In the genomic region with DNA sequence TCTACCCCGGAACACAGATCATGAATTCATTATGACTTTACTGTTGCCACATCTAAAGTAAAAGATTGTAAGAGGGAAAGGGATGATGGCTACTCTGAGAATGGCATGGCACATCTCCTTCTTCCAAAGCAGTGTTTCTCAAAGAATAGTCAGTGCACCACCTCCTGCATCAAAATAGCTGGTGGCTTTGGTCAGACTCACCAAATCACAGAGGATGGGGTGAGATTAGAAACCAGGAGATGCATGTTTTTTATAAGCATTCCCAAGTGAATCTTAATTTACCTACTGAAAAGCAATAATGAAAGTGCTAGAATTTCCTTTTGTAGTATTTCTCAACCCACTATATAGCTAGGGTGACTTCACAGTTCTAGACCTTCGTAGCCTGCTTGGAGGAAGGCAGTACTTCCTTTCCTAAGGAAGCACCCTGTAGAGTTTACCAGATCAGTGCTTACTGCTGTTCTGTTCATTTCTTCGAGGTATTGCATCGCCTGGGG, we compare ENCODE assay signal across 16 cellular contexts.
DNase-seq lines count a peak whose midpoint lies in the region; ATAC-seq, FAIRE-seq and TF ChIP-seq lines count a peak whose summit lies in the region.
"Had no signal": no experiment of that assay in that cellular context is flagged by ENCODE, and none has a peak within 500 bp of the region (broad histone marks: within the 10 kb centered on the region; RNA-seq: fewer than 3 reads in every experiment).

No MANE protein-coding gene starts in this region.

- intact Hi-C loops in K562 (cut with micrococcal nuclease) = loop anchor here (10.0 kb wide), 1 partner anchor 142 kb away; no protein-coding TSS in a partner anchor

- H3K27me3 Mint-ChIP-seq in activated T-cell treated with anti-CD3 and anti-CD28 coated beads, Interleukin-2, amount 50 U/mL, for 72 hours (ENCODE audit: low read depth) = peaks cover 8% of the 10 kb centered on the region
- H3K27me3 Mint-ChIP-seq: CD8-positive, alpha-beta memory T cell had no signal

- no peak for TF ChIP-seq RAD21 in K562 (CRISPR knock-in tag; conservative IDR thresholded peaks at IDR 0.05 in 1 of 2, IDR thresholded peaks at IDR 0.05 in 1 of 2)

- H2AFZ ChIP-seq in K562 (ENCODE audit: low read depth, low read length) = no peak overlapping the region

- no peak overlapping the region for H3K9ac ChIP-seq in K562 (ENCODE audit: insufficient read depth in 1 of 2, low read depth in 2 of 2, low read length in 2 of 2)

- peak overlapping the region; percentile 56; the same call in 1 of the 3 replicates for H3K27ac ChIP-seq in K562 (ENCODE audit: extremely low read depth, low read depth, low read length)
- H3K27ac ChIP-seq: epithelial cell of prostate had no signal

- peaks cover 0 to 3% of the 10 kb centered on the region in 2 donors for H3K9me3 Mint-ChIP-seq in activated T-cell treated with anti-CD3 and anti-CD28 coated beads, Interleukin-2, amount 50 U/mL, for 72 hours
- H3K9me3 Mint-ChIP-seq: CD8-positive, alpha-beta memory T cell had no signal

- POLR2A ChIA-PET in K562 (lab: Yijun Ruan, JAX) = interaction anchor here (0.6 to 1.2 kb wide), 3 partner anchors 52 to 170 kb away, joined by 3 to 5 read pairs (median 4); no protein-coding TSS in a partner anchor

- H3K27me3 ChIP-seq in K562 (ENCODE audit: control insufficient read depth in 2 of 2, insufficient read depth in 2 of 2, low read length in 2 of 2) = no peaks in the 10 kb centered on the region

- no peak for TF ChIP-seq EP300 in K562 (IDR thresholded peaks at IDR 0.05; ENCODE audit: low read length)

- in situ Hi-C loops in K562 (cut with MboI) = no loop called here

- 42% methylated on average over 4 of the region's 4 CpGs for WGBS in K562 (ENCODE audit: insufficient coverage, low coverage, missing lambda C conversion rate)

- H3K4me2 ChIP-seq in K562 (ENCODE audit: insufficient read depth, low read length) = no peak overlapping the region

- H3K4me1 ChIP-seq in K562 (replicated peaks in 1 of 2; ENCODE audit: control insufficient read depth in 2 of 2, insufficient read depth in 2 of 2, low read length in 2 of 2) = peaks cover 14 to 24% of the 10 kb centered on the region in 2 experiments; a peak in 4 of 5 replicates

- H3K36me3 ChIP-seq in K562 (ENCODE audit: control insufficient read depth, insufficient read depth, low read length) = no peaks in the 10 kb centered on the region

- no peak overlapping the region for H3K27ac Mint-ChIP-seq in activated T-cell treated with anti-CD3 and anti-CD28 coated beads, Interleukin-2, amount 50 U/mL, for 72 hours
- H3K27ac Mint-ChIP-seq: activated CD8-positive, alpha-beta T cell treated with anti-CD3 and anti-CD28 coated beads, Interleukin-2, amount 10 ng/mL, durations not matched to agents 7 days and 5 days; CD8-positive, alpha-beta memory T cell had no signal

- H3K4me1 Mint-ChIP-seq in activated T-cell treated with anti-CD3 and anti-CD28 coated beads, Interleukin-2, amount 50 U/mL, for 72 hours (ENCODE audit: low read depth) = peaks cover 74% of the 10 kb centered on the region

- H3K79me2 ChIP-seq in K562 (ENCODE audit: control insufficient read depth, insufficient read depth, low read length) = no peaks in the 10 kb centered on the region

- H3K36me3 Mint-ChIP-seq in activated T-cell treated with anti-CD3 and anti-CD28 coated beads, Interleukin-2, amount 50 U/mL, for 72 hours (ENCODE audit: insufficient read depth in 2 of 2) = peaks cover 4% of the 10 kb centered on the region in 2 donors
- H3K36me3 Mint-ChIP-seq: CD8-positive, alpha-beta memory T cell had no signal

- H3K4me3 Mint-ChIP-seq in activated T-cell treated with anti-CD3 and anti-CD28 coated beads, Interleukin-2, amount 50 U/mL, for 72 hours = no peak overlapping the region
- H3K4me3 Mint-ChIP-seq: activated CD8-positive, alpha-beta T cell treated with anti-CD3 and anti-CD28 coated beads, Interleukin-2, amount 10 ng/mL, durations not matched to agents 7 days and 5 days; CD8-positive, alpha-beta memory T cell had no signal

- CTCF ChIA-PET in K562 (lab: Yijun Ruan, JAX; ENCODE audit: low intra/inter-chr PET ratio) = no interaction called here

- no peak overlapping the region for H3K4me3 ChIP-seq in K562

- H4K20me1 ChIP-seq in K562 (replicated peaks; ENCODE audit: control insufficient read depth, insufficient read depth, low read length) = no peaks in the 10 kb centered on the region

- FAIRE-seq in K562 (lab: Jason Lieb, UNC) = no peak

- TF ChIP-seq CTCF in K562 (IDR thresholded peaks at IDR 0.05 in 2 of 3, conservative IDR thresholded peaks at IDR 0.05 in 1 of 3; ENCODE audit: insufficient read depth in 2 of 3, low read depth in 1 of 3, low read length in 3 of 3) = no peak

- H3K9me1 ChIP-seq in K562 (ENCODE audit: control insufficient read depth, insufficient read depth, low read length) = no peaks in the 10 kb centered on the region

- peak; percentile 96 for TF ChIP-seq POLR2A in K562 (conservative IDR thresholded peaks at IDR 0.05)

- peaks cover 12% of the 10 kb centered on the region for H3K9me3 ChIP-seq in K562 (replicated peaks; ENCODE audit: control insufficient read depth, insufficient read depth, low read depth, low read length)

- BruUV-seq in K562 (replicated peaks; lab: Mats Ljungman, UMichigan) = TSS peak; percentile 95

- no peak for DNase-seq in activated T-cell treated with anti-CD3 and anti-CD28 coated beads, Interleukin-2, amount 50 U/mL, for 72 hours
- DNase-seq in activated T-cell treated with anti-CD3 and anti-CD28 coated beads, Interleukin-2, amount 50 U/mL, for 48 hours = no peak
- peak; percentile 52 for DNase-seq in NAMALWA (ENCODE audit: low spot score)
- peak in 1 of 4 experiments; percentile 49 for DNase-seq in K562 (ENCODE audit: extremely low read depth in 1 of 4, low spot score in 3 of 4)
- peak; percentile 15 for DNase-seq in renal cortical epithelial cell (ENCODE audit: low read depth)
- DNase-seq in NCI-H2171 treated with DMSO at 0.1 percent for 48 hours (lab: John Stamatoyannopoulos, UW) = no peak
- DNase-seq in cerebellum (ENCODE audit: low spot score) = no peak
- no peak for DNase-seq in dedifferentiated amniotic fluid mesenchymal stem cell (ENCODE audit: extremely low spot score)
- DNase-seq: 8988T; activated CD8-positive, alpha-beta T cell treated with anti-CD3 and anti-CD28 coated beads, Interleukin-2, amount 10 ng/mL, durations not matched to agents 7 days and 5 days; activated effector memory CD4-positive, alpha-beta T cell treated with Interleukin-2 at 50 U/mL for 16 hours; CD8-positive, alpha-beta memory T cell; cerebellar nuclear complex; NCI-H1105; NCI-H524 treated with DMSO at 0.1 percent for 48 hours had no signal

- ATAC-seq in activated T-cell treated with anti-CD3 and anti-CD28 coated beads, Interleukin-2, amount 50 U/mL, for 72 hours (replicated peaks in 1 of 2) = peak; percentile 36 to 43
- ATAC-seq in K562 = peak; percentile 24
- ATAC-seq: activated CD8-positive, alpha-beta T cell treated with anti-CD3 and anti-CD28 coated beads, Interleukin-2, amount 10 ng/mL, durations not matched to agents 7 days and 5 days had no signal

TF ChIP-seq in K562, 482 proteins besides CTCF, POLR2A, EP300 and RAD21 (continues in another document):
- TF ChIP-seq, protein P1, sequence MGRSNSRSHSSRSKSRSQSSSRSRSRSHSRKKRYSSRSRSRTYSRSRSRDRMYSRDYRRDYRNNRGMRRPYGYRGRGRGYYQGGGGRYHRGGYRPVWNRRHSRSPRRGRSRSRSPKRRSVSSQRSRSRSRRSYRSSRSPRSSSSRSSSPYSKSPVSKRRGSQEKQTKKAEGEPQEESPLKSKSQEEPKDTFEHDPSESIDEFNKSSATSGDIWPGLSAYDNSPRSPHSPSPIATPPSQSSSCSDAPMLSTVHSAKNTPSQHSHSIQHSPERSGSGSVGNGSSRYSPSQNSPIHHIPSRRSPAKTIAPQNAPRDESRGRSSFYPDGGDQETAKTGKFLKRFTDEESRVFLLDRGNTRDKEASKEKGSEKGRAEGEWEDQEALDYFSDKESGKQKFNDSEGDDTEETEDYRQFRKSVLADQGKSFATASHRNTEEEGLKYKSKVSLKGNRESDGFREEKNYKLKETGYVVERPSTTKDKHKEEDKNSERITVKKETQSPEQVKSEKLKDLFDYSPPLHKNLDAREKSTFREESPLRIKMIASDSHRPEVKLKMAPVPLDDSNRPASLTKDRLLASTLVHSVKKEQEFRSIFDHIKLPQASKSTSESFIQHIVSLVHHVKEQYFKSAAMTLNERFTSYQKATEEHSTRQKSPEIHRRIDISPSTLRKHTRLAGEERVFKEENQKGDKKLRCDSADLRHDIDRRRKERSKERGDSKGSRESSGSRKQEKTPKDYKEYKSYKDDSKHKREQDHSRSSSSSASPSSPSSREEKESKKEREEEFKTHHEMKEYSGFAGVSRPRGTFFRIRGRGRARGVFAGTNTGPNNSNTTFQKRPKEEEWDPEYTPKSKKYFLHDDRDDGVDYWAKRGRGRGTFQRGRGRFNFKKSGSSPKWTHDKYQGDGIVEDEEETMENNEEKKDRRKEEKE (IDR thresholded peaks at IDR 0.05; ENCODE audit: borderline replicate concordance in 1 of 2, control insufficient read depth in 1 of 2, low read depth in 2 of 2, low read length in 1 of 2) = peak in 1 of 2 experiments; percentile 96; a peak in 2 of 4 replicates
- no peak for TF ChIP-seq PTTG1 (tag; IDR thresholded peaks at IDR 0.05; ENCODE audit: low read depth)
- TF ChIP-seq ZNF583 (CRISPR knock-in tag; IDR thresholded peaks at IDR 0.05) = no peak
- peak; percentile 87; the same call in 1 of the 2 replicates for TF ChIP-seq ZC3H8 (IDR thresholded peaks at IDR 0.05)

Comparison
In these comparisons a context has a peak if more than half of its experiments do, and no peak if none do; other contexts are left out.
1. DNase-seq: peak in NAMALWA (single experiment) and renal cortical epithelial cell (single experiment); none in activated T-cell treated with anti-CD3 and anti-CD28 coated beads, Interleukin-2, amount 50 U/mL, for 72 hours (0 of 2), activated T-cell treated with anti-CD3 and anti-CD28 coated beads, Interleukin-2, amount 50 U/mL, for 48 hours (0 of 2), NCI-H2171 treated with DMSO at 0.1 percent for 48 hours (single experiment), cerebellum (single experiment) and dedifferentiated amniotic fluid mesenchymal stem cell (single experiment).